In the genomic region with DNA sequence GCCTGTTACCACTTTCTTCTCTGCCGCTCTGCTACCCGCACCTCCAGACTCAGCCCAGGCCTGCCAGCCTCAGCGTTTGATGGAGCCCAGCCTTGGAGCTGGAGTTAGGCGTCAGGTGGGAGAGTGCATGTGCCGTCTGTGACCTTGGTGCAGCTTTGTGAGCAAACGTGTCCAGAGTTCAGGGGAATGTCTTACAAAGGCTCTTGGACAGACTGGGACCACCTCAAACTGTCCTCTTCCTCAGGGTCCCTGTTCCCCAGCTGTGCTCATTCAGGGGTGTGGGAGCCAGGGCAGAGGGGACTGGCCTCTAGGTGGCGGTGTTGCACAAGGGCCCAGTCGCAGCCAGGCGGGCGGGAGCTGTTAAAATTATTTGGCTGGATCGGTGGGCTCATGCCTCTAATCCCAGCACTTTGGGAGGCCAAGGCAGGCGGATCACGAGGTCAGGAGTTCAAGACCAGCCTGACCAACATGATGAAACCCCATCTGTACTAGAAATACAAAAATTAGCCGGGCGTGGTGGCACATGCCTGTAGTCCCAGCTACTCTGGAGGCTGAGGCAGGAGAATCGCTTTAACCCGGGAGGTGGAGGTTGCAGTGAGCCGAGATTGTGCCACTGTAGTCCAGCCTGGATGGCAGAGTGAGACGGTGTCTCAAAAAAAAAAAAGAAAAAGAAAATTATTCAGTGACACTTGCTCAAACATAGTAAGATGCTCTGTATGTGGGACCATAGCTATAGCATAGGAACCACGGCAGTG, we compare ENCODE assay signal across 1 cellular context.
TF ChIP-seq lines count a peak whose summit lies in the region.

No MANE protein-coding gene starts in this region.

TF ChIP-seq in HCT116, 20 proteins besides CTCF, POLR2A, EP300 and RAD21:
- TF ChIP-seq FOSL1 (IDR thresholded peaks at IDR 0.05; ENCODE audit: low read depth) (no peak), CEBPB (IDR thresholded peaks at IDR 0.05; ENCODE audit: low read depth) (no peak), EZH2 (IDR thresholded peaks at IDR 0.05) (no peak), YY1 (IDR thresholded peaks at IDR 0.05; ENCODE audit: extremely low read depth, insufficient replicate concordance, low read depth, low read length) (no peak), SRF (IDR thresholded peaks at IDR 0.05; ENCODE audit: low read depth) (no peak), ZFX (IDR thresholded peaks at IDR 0.05) (no peak), ZNF274 (IDR thresholded peaks at IDR 0.05; ENCODE audit: low read depth, low read length) (no peak), TCF7L2 (IDR thresholded peaks at IDR 0.05; ENCODE audit: borderline replicate concordance, extremely low read depth, insufficient read depth, insufficient read length) (no peak), CBX3 (IDR thresholded peaks at IDR 0.05; ENCODE audit: low read depth) (no peak)
- TF ChIP-seq, protein P1, sequence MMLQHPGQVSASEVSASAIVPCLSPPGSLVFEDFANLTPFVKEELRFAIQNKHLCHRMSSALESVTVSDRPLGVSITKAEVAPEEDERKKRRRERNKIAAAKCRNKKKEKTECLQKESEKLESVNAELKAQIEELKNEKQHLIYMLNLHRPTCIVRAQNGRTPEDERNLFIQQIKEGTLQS (IDR thresholded peaks at IDR 0.05) = no peak
